Comparison of ENCODE assay signal across 29 cellular contexts in genomic region chr4:1758306-1759121, GRCh38. TPM values are rescaled to one million over a fixed set of nuclear protein-coding genes. Genes with fewer than 3 reads are reported as not detected.
DNase-seq lines count a peak whose midpoint lies in the region; ATAC-seq, FAIRE-seq and TF ChIP-seq lines count a peak whose summit lies in the region.
"Had no signal": no experiment of that assay in that cellular context is flagged by ENCODE, and none has a peak within 500 bp of the region (broad histone marks: within the 10 kb centered on the region; RNA-seq: fewer than 3 reads in every experiment).

No MANE protein-coding gene starts in this region.

- DNase-seq in DMS 273 (lab: John Stamatoyannopoulos, UW; ENCODE audit: unreplicated experiment) (peak; percentile 28), DMS 273 treated with DMSO at 0.1 percent for 48 hours (lab: John Stamatoyannopoulos, UW) (no peak), bronchial epithelial cell (ENCODE audit: low read depth) (peak; percentile 38), suprapubic skin (ENCODE audit: low spot score in 2 of 2) (no peak)
- DNase-seq in activated T-helper 1 cell treated with anti-CD3 and anti-CD28 coated beads, Interleukin-12 subunit alpha, Interleukin-12 subunit beta, Interleukin-2, Interleukin-4 antibody, amounts not matched to agents 30 ng/mL and 10 ng/mL and 1 ng/mL, durations not matched to agents 14 hours and 24 hours and 36 hours (ENCODE audit: low spot score) = no peak
- DNase-seq: activated CD4-positive, alpha-beta T cell treated with anti-CD3 and anti-CD28 coated beads for 1 hour; activated CD8-positive, alpha-beta T cell treated with anti-CD3 and anti-CD28 coated beads for 36 hours; activated effector memory CD4-positive, alpha-beta T cell treated with anti-CD3 and anti-CD28 coated beads, Interleukin-2, amount 50 U/mL, for 16 hours; CD8-positive, alpha-beta T cell; DMS153; dorsolateral prefrontal cortex; head of caudate nucleus; HFFc6; KBM-7; left cardiac atrium; NCI-H1436; NCI-H510A; SIG-M5; stimulated activated naive CD8-positive, alpha-beta T cell treated with anti-CD3 and anti-CD28 coated beads, Interleukin-15, amount 100 ng/mL, for 72 hours; T-helper 1 cell; tibial artery had no signal

- 74% methylated on average over 7 of the region's 27 CpGs for WGBS in suprapubic skin

- H3K27me3 ChIP-seq in bronchial epithelial cell (ENCODE audit: control insufficient read depth, insufficient read depth, low read length) (no peaks in the 10 kb centered on the region), suprapubic skin (no peaks in the 10 kb centered on the region)
- H3K27me3 ChIP-seq: dorsolateral prefrontal cortex had no signal

- no peak for ATAC-seq in GM18505 (IDR thresholded peaks at IDR 0.05; ENCODE audit: unreplicated experiment)
- ATAC-seq: activated CD8-positive, alpha-beta T cell treated with anti-CD3 and anti-CD28 coated beads for 36 hours; CD8-positive, alpha-beta T cell; stimulated activated naive CD8-positive, alpha-beta T cell treated with anti-CD3 and anti-CD28 coated beads, Interleukin-15, amount 100 ng/mL, for 72 hours had no signal

- H3K27me3 Mint-ChIP-seq in activated T-helper 1 cell treated with anti-CD3 and anti-CD28 coated beads, Interleukin-12 subunit alpha, Interleukin-12 subunit beta, Interleukin-2, Interleukin-4 antibody, amounts not matched to agents 30 ng/mL and 10 ng/mL and 1 ng/mL, durations not matched to agents 14 hours and 24 hours and 36 hours (ENCODE audit: insufficient read depth) = peaks cover 3% of the 10 kb centered on the region

- H3K27ac ChIP-seq in suprapubic skin = peak overlapping the region; percentile 48
- H3K27ac ChIP-seq: 22Rv1, dorsolateral prefrontal cortex, neutrophil, prostate gland, tibial artery had no signal

- H3K4me1 Mint-ChIP-seq in activated T-helper 1 cell treated with anti-CD3 and anti-CD28 coated beads, Interleukin-12 subunit alpha, Interleukin-12 subunit beta, Interleukin-2, Interleukin-4 antibody, amounts not matched to agents 30 ng/mL and 10 ng/mL and 1 ng/mL, durations not matched to agents 14 hours and 24 hours and 36 hours (ENCODE audit: low read depth) = peaks cover 6% of the 10 kb centered on the region

- TF ChIP-seq POLR2A in suprapubic skin (IDR thresholded peaks at IDR 0.05) = no peak
- no peak for TF ChIP-seq POLR2A in GM18505 (IDR thresholded peaks at IDR 0.05; ENCODE audit: borderline replicate concordance, extremely low read depth, insufficient read depth, insufficient read length)

- H3K9me3 Mint-ChIP-seq in activated T-helper 1 cell treated with anti-CD3 and anti-CD28 coated beads, Interleukin-12 subunit alpha, Interleukin-12 subunit beta, Interleukin-2, Interleukin-4 antibody, amounts not matched to agents 30 ng/mL and 10 ng/mL and 1 ng/mL, durations not matched to agents 14 hours and 24 hours and 36 hours = no peaks in the 10 kb centered on the region
- H3K9me3 Mint-ChIP-seq: activated CD8-positive, alpha-beta T cell treated with anti-CD3 and anti-CD28 coated beads for 36 hours; CD8-positive, alpha-beta T cell; HFFc6; memory B cell; stimulated activated naive CD8-positive, alpha-beta T cell treated with anti-CD3 and anti-CD28 coated beads, Interleukin-15, amount 100 ng/mL, for 72 hours had no signal

- no peaks in the 10 kb centered on the region for H3K9me3 ChIP-seq in suprapubic skin
- H3K9me3 ChIP-seq: neutrophil, prostate gland, tibial artery had no signal

- H3K36me3 Mint-ChIP-seq in activated T-helper 1 cell treated with anti-CD3 and anti-CD28 coated beads, Interleukin-12 subunit alpha, Interleukin-12 subunit beta, Interleukin-2, Interleukin-4 antibody, amounts not matched to agents 30 ng/mL and 10 ng/mL and 1 ng/mL, durations not matched to agents 14 hours and 24 hours and 36 hours (ENCODE audit: low read depth) = no peaks in the 10 kb centered on the region
- H3K36me3 Mint-ChIP-seq: CD8-positive, alpha-beta T cell; memory B cell had no signal

- H3K4me3 ChIP-seq in bronchial epithelial cell (ENCODE audit: low read depth, low read length) (no peak overlapping the region), suprapubic skin (no peak overlapping the region)
- H3K4me3 ChIP-seq: dorsolateral prefrontal cortex, prostate gland, tibial artery had no signal

- peaks cover 76% of the 10 kb centered on the region for H3K4me1 ChIP-seq in suprapubic skin
- H3K4me1 ChIP-seq: prostate gland had no signal

- H3K36me3 ChIP-seq in bronchial epithelial cell (ENCODE audit: control insufficient read depth, insufficient read depth, low read length) (no peaks in the 10 kb centered on the region), suprapubic skin (no peaks in the 10 kb centered on the region)
- H3K36me3 ChIP-seq: neutrophil, prostate gland, tibial artery had no signal

- H3K27ac Mint-ChIP-seq in activated T-helper 1 cell treated with anti-CD3 and anti-CD28 coated beads, Interleukin-12 subunit alpha, Interleukin-12 subunit beta, Interleukin-2, Interleukin-4 antibody, amounts not matched to agents 30 ng/mL and 10 ng/mL and 1 ng/mL, durations not matched to agents 14 hours and 24 hours and 36 hours = no peak overlapping the region
- H3K27ac Mint-ChIP-seq: activated CD8-positive, alpha-beta T cell treated with anti-CD3 and anti-CD28 coated beads for 36 hours; CD8-positive, alpha-beta T cell; HFFc6; memory B cell had no signal

- no peak for TF ChIP-seq EP300 in suprapubic skin (IDR thresholded peaks at IDR 0.05)

- TF ChIP-seq CTCF in bronchial epithelial cell (IDR thresholded peaks at IDR 0.05; ENCODE audit: insufficient read depth, low read length, severe bottlenecking) = peak; percentile 7
- TF ChIP-seq CTCF in suprapubic skin (IDR thresholded peaks at IDR 0.05) = no peak

- H3K4me3 Mint-ChIP-seq in activated T-helper 1 cell treated with anti-CD3 and anti-CD28 coated beads, Interleukin-12 subunit alpha, Interleukin-12 subunit beta, Interleukin-2, Interleukin-4 antibody, amounts not matched to agents 30 ng/mL and 10 ng/mL and 1 ng/mL, durations not matched to agents 14 hours and 24 hours and 36 hours = no peak overlapping the region
- H3K4me3 Mint-ChIP-seq: activated CD8-positive, alpha-beta T cell treated with anti-CD3 and anti-CD28 coated beads for 36 hours; CD8-positive, alpha-beta T cell; HFFc6; memory B cell; stimulated activated naive CD8-positive, alpha-beta T cell treated with anti-CD3 and anti-CD28 coated beads, Interleukin-15, amount 100 ng/mL, for 72 hours had no signal

- intact Hi-C loops in activated T-helper 1 cell treated with anti-CD3 and anti-CD28 coated beads, Interleukin-12 subunit alpha, Interleukin-12 subunit beta, Interleukin-2, Interleukin-4 antibody, amounts not matched to agents 30 ng/mL and 10 ng/mL and 1 ng/mL, durations not matched to agents 14 hours and 24 hours and 36 hours (cut with micrococcal nuclease) = no loop called here

- no peak for FAIRE-seq in bronchial epithelial cell (lab: Jason Lieb, UNC)
- FAIRE-seq: G401.6, TTC549 had no signal

RNA-seq across cellular contexts. Expression of gene FGFR3, which starts 34.6 kb away (rescaled TPM):
- 29.0 and 133 TPM in 2 replicates for total RNA-seq in bronchial epithelial cell
- total RNA-seq in suprapubic skin = 100 to 1,000 TPM; 511 to 829 (median 662) TPM
- total RNA-seq in activated T-helper 1 cell treated with anti-CD3 and anti-CD28 coated beads, Interleukin-12 subunit alpha, Interleukin-12 subunit beta, Interleukin-2, Interleukin-4 antibody, amounts not matched to agents 30 ng/mL and 10 ng/mL and 1 ng/mL, durations not matched to agents 14 hours and 24 hours and 36 hours = 0.29 and 0.39 TPM in 2 replicates
- total RNA-seq: CD8-positive, alpha-beta T cell; myocyte had no signal

RNA-seq across cellular contexts. Expression of gene TACC3, which starts 37.2 kb away (rescaled TPM):
- total RNA-seq in bronchial epithelial cell (1.2 and 3.4 TPM in 2 replicates), suprapubic skin (10 to 100 TPM in 2 of 4 donors, 1 to 10 TPM in 2; 7.2 to 11.7 (median 8.8) TPM)
- 134 and 139 TPM in 2 replicates for total RNA-seq in activated T-helper 1 cell treated with anti-CD3 and anti-CD28 coated beads, Interleukin-12 subunit alpha, Interleukin-12 subunit beta, Interleukin-2, Interleukin-4 antibody, amounts not matched to agents 30 ng/mL and 10 ng/mL and 1 ng/mL, durations not matched to agents 14 hours and 24 hours and 36 hours

RNA-seq across cellular contexts. Expression of gene TMEM129, which starts 37.4 kb away (rescaled TPM):
- total RNA-seq in bronchial epithelial cell (20.0 and 34.4 TPM in 2 replicates), suprapubic skin (10 to 100 TPM; 50.4 to 77.2 (median 57.6) TPM)
- 27.4 and 28.4 TPM in 2 replicates for total RNA-seq in activated T-helper 1 cell treated with anti-CD3 and anti-CD28 coated beads, Interleukin-12 subunit alpha, Interleukin-12 subunit beta, Interleukin-2, Interleukin-4 antibody, amounts not matched to agents 30 ng/mL and 10 ng/mL and 1 ng/mL, durations not matched to agents 14 hours and 24 hours and 36 hours

RNA-seq across cellular contexts. Expression of gene SLBP, which starts 46.4 kb away (rescaled TPM):
- total RNA-seq in bronchial epithelial cell = 55.6 and 62.9 TPM in 2 replicates
- total RNA-seq in suprapubic skin = 10 to 100 TPM; 36.9 to 59.1 (median 40.8) TPM
- total RNA-seq in activated T-helper 1 cell treated with anti-CD3 and anti-CD28 coated beads, Interleukin-12 subunit alpha, Interleukin-12 subunit beta, Interleukin-2, Interleukin-4 antibody, amounts not matched to agents 30 ng/mL and 10 ng/mL and 1 ng/mL, durations not matched to agents 14 hours and 24 hours and 36 hours = 136 and 140 TPM in 2 replicates

Comparison
In these comparisons a context has a peak if more than half of its experiments do, and no peak if none do; other contexts are left out.
1. DNase-seq: peak in DMS 273 (single experiment) and bronchial epithelial cell (single experiment); none in DMS 273 treated with DMSO at 0.1 percent for 48 hours (single experiment), suprapubic skin (0 of 2) and activated T-helper 1 cell treated with anti-CD3 and anti-CD28 coated beads, Interleukin-12 subunit alpha, Interleukin-12 subunit beta, Interleukin-2, Interleukin-4 antibody, amounts not matched to agents 30 ng/mL and 10 ng/mL and 1 ng/mL, durations not matched to agents 14 hours and 24 hours and 36 hours (single experiment).
2. RNA of gene FGFR3, which starts 34.6 kb away (total RNA-seq): 511 to 829 TPM in suprapubic skin and 29.0 to 133 TPM in bronchial epithelial cell; 0.29 to 0.39 TPM in activated T-helper 1 cell treated with anti-CD3 and anti-CD28 coated beads, Interleukin-12 subunit alpha, Interleukin-12 subunit beta, Interleukin-2, Interleukin-4 antibody, amounts not matched to agents 30 ng/mL and 10 ng/mL and 1 ng/mL, durations not matched to agents 14 hours and 24 hours and 36 hours; every median in the first group is over 10 times any median in the second.
3. RNA of gene TACC3, which starts 37.2 kb away (total RNA-seq): 134 to 139 TPM in activated T-helper 1 cell treated with anti-CD3 and anti-CD28 coated beads, Interleukin-12 subunit alpha, Interleukin-12 subunit beta, Interleukin-2, Interleukin-4 antibody, amounts not matched to agents 30 ng/mL and 10 ng/mL and 1 ng/mL, durations not matched to agents 14 hours and 24 hours and 36 hours; 7.2 to 11.7 TPM in suprapubic skin and 1.2 to 3.4 TPM in bronchial epithelial cell; every median in the first group is over 10 times any median in the second.